ENCODE assay signal across 8 cellular contexts in genomic region chr4:137124278-137124932, GRCh38.
DNase-seq lines count a peak whose midpoint lies in the region; ATAC-seq and TF ChIP-seq lines count a peak whose summit lies in the region.

No MANE protein-coding gene starts in this region.

- intact Hi-C loops in left ventricle myocardium superior (cut with micrococcal nuclease), result no loop called here
- intact Hi-C loops in lower leg skin (cut with DNase I; ENCODE audit: low total_unique reads), result no loop called here

- no peaks in the 10 kb centered on the region for H3K27me3 Mint-ChIP-seq in stimulated activated naive CD8-positive, alpha-beta T cell treated with anti-CD3 and anti-CD28 coated beads, Interleukin-15, amount 100 ng/mL, for 72 hours

- H3K9me3 ChIP-seq in skeletal muscle satellite cell (replicated peaks; ENCODE audit: low read length), result no peaks in the 10 kb centered on the region

- peak overlapping the region; percentile 79 for H3K4me2 ChIP-seq in skeletal muscle satellite cell (ENCODE audit: low read length)

- no peaks in the 10 kb centered on the region for H3K4me1 Mint-ChIP-seq in stimulated activated naive CD8-positive, alpha-beta T cell treated with anti-CD3 and anti-CD28 coated beads, Interleukin-15, amount 100 ng/mL, for 72 hours

- H3K9me3 Mint-ChIP-seq in stimulated activated naive CD8-positive, alpha-beta T cell treated with anti-CD3 and anti-CD28 coated beads, Interleukin-15, amount 100 ng/mL, for 72 hours, result peaks cover 0 to 2% of the 10 kb centered on the region in 2 donors

- H3K4me3 ChIP-seq in skeletal muscle satellite cell (ENCODE audit: low read length) (peak overlapping the region; percentile 67), lower leg skin (ENCODE audit: low read depth, poor library complexity, severe bottlenecking) (no peak overlapping the region)

- H3K4me3 Mint-ChIP-seq in stimulated activated naive CD8-positive, alpha-beta T cell treated with anti-CD3 and anti-CD28 coated beads, Interleukin-15, amount 100 ng/mL, for 72 hours, result no peak overlapping the region

- TF ChIP-seq CTCF in VCaP (conservative IDR thresholded peaks at IDR 0.05) (peak; percentile 74), lower leg skin (IDR thresholded peaks at IDR 0.05) (no peak)

- no peak overlapping the region for H3K27ac Mint-ChIP-seq in stimulated activated naive CD8-positive, alpha-beta T cell treated with anti-CD3 and anti-CD28 coated beads, Interleukin-15, amount 100 ng/mL, for 72 hours

- H3K4me1 ChIP-seq in skeletal muscle satellite cell (ENCODE audit: control insufficient read depth, insufficient read depth, low read length), result no peaks in the 10 kb centered on the region

- no peak for TF ChIP-seq POLR2A in lower leg skin (IDR thresholded peaks at IDR 0.05)

- DNase-seq in stimulated activated naive CD8-positive, alpha-beta T cell treated with anti-CD3 and anti-CD28 coated beads, Interleukin-15, amount 100 ng/mL, for 72 hours, result no peak
- no peak for DNase-seq in stimulated activated naive CD8-positive, alpha-beta T cell treated with anti-CD3 and anti-CD28 coated beads, Interleukin-15, Interleukin-2, amounts not matched to agents 100 U/mL and 50 U/mL, for 24 hours
- peak; percentile 76 for DNase-seq in NCI-H2029 (lab: John Stamatoyannopoulos, UW)
- no peak for DNase-seq in left ventricle myocardium superior
- DNase-seq in lower leg skin (ENCODE audit: low spot score in 2 of 2), result no peak

- H3K9ac ChIP-seq in skeletal muscle satellite cell (ENCODE audit: low read depth, low read length), result peak overlapping the region; percentile 73

- ATAC-seq in stimulated activated naive CD8-positive, alpha-beta T cell treated with anti-CD3 and anti-CD28 coated beads, Interleukin-15, amount 100 ng/mL, for 72 hours, result peak; percentile 43
- ATAC-seq in stimulated activated naive CD8-positive, alpha-beta T cell treated with anti-CD3 and anti-CD28 coated beads, Interleukin-15, Interleukin-2, amounts not matched to agents 100 U/mL and 50 U/mL, for 24 hours, result no peak
- peak; percentile 89 for ATAC-seq in HG02981 (IDR thresholded peaks at IDR 0.05; ENCODE audit: unreplicated experiment)
- peak; percentile 94 for ATAC-seq in left ventricle myocardium superior

- H3K27ac ChIP-seq in VCaP, result no peak overlapping the region

- H3K36me3 ChIP-seq in skeletal muscle satellite cell (ENCODE audit: insufficient read depth, low read length), result no peaks in the 10 kb centered on the region

- H3K27me3 ChIP-seq in skeletal muscle satellite cell (ENCODE audit: control insufficient read depth, insufficient read depth, low read length), result no peaks in the 10 kb centered on the region

- WGBS in lower leg skin, 2 donors, result 11 to 32% methylated on average over 5 of the region's 5 CpGs
